In genomic region chr1:223838125-223838854, GRCh38 we compare ENCODE assay signal across 21 cellular contexts. TPM values are rescaled to one million over a fixed set of nuclear protein-coding genes. Genes with fewer than 3 reads are reported as not detected.
DNase-seq lines count a peak whose midpoint lies in the region; ATAC-seq, FAIRE-seq and TF ChIP-seq lines count a peak whose summit lies in the region.
"Had no signal": no experiment of that assay in that cellular context is flagged by ENCODE, and none has a peak within 500 bp of the region (broad histone marks: within the 10 kb centered on the region; RNA-seq: fewer than 3 reads in every experiment).

No MANE protein-coding gene starts in this region.

- no peaks in the 10 kb centered on the region for H3K9me3 ChIP-seq in ascending aorta
- H3K9me3 ChIP-seq: heart left ventricle, tibial nerve had no signal

- POLR2A ChIA-PET in activated CD4-positive, alpha-beta memory T cell treated with anti-CD3 and anti-CD28 coated beads for 36 hours (lab: Charles Lee), result interaction anchor here (8.2 kb wide), 1 partner anchor 8 kb away, joined by 119 read pairs; the partner anchor contains the start of gene TP53BP2
- POLR2A ChIA-PET in activated CD4-positive, alpha-beta memory T cell treated with anti-CD3 and anti-CD28 coated beads, Interleukin-2, amount 10 ng/mL, durations not matched to agents 7 days and 5 days (lab: Charles Lee), result interaction anchor here (6.3 kb wide), 1 partner anchor 7 kb away, joined by 96 read pairs; the partner anchor contains the start of gene TP53BP2

- H3K9me3 Mint-ChIP-seq in activated CD4-positive, alpha-beta memory T cell treated with anti-CD3 and anti-CD28 coated beads for 36 hours, result no peaks in the 10 kb centered on the region
- H3K9me3 Mint-ChIP-seq in activated CD4-positive, alpha-beta memory T cell treated with anti-CD3 and anti-CD28 coated beads, Interleukin-2, amount 10 ng/mL, durations not matched to agents 7 days and 5 days, result no peaks in the 10 kb centered on the region
- H3K9me3 Mint-ChIP-seq in nephron progenitor cell, result peaks cover 7% of the 10 kb centered on the region
- H3K9me3 Mint-ChIP-seq: activated T-helper 2 cell treated with anti-CD3 and anti-CD28 coated beads, Interferon-gamma antibody, Interleukin-2, Interleukin-4, amounts not matched to agents 10 μg/mL and 5 μg/mL and 100 μg/mL, durations not matched to agents 14 hours and 24 hours and 36 hours had no signal

- no peaks in the 10 kb centered on the region for H3K27me3 Mint-ChIP-seq in activated CD4-positive, alpha-beta memory T cell treated with anti-CD3 and anti-CD28 coated beads for 36 hours
- H3K27me3 Mint-ChIP-seq in activated CD4-positive, alpha-beta memory T cell treated with anti-CD3 and anti-CD28 coated beads, Interleukin-2, amount 10 ng/mL, durations not matched to agents 7 days and 5 days, result peaks cover 1% of the 10 kb centered on the region
- no peaks in the 10 kb centered on the region for H3K27me3 Mint-ChIP-seq in nephron progenitor cell (ENCODE audit: low read depth, poor library complexity)

- H3K27ac Mint-ChIP-seq in activated CD4-positive, alpha-beta memory T cell treated with anti-CD3 and anti-CD28 coated beads for 36 hours, result peak overlapping the region; percentile 28
- no peak overlapping the region for H3K27ac Mint-ChIP-seq in activated CD4-positive, alpha-beta memory T cell treated with anti-CD3 and anti-CD28 coated beads, Interleukin-2, amount 10 ng/mL, durations not matched to agents 7 days and 5 days
- H3K27ac Mint-ChIP-seq in nephron progenitor cell, result peak overlapping the region; percentile 34
- H3K27ac Mint-ChIP-seq: activated T-helper 2 cell treated with anti-CD3 and anti-CD28 coated beads, Interferon-gamma antibody, Interleukin-2, Interleukin-4, amounts not matched to agents 10 μg/mL and 5 μg/mL and 100 μg/mL, durations not matched to agents 14 hours and 24 hours and 36 hours had no signal

- peak overlapping the region; percentile 71 to 76 for H3K27ac ChIP-seq in ascending aorta
- H3K27ac ChIP-seq: tibial nerve had no signal

- CTCF ChIA-PET in activated CD4-positive, alpha-beta memory T cell treated with anti-CD3 and anti-CD28 coated beads for 36 hours (lab: Charles Lee), result no interaction called here
- CTCF ChIA-PET in activated CD4-positive, alpha-beta memory T cell treated with anti-CD3 and anti-CD28 coated beads, Interleukin-2, amount 10 ng/mL, durations not matched to agents 7 days and 5 days (lab: Charles Lee), result interaction anchor here (1.0 kb wide), 1 partner anchor 8 kb away, joined by 3 read pairs; no protein-coding TSS in a partner anchor

- peaks cover 23 to 58% of the 10 kb centered on the region in 2 donors for H3K4me1 ChIP-seq in ascending aorta

- H3K27me3 ChIP-seq in ascending aorta, result no peaks in the 10 kb centered on the region
- H3K27me3 ChIP-seq: heart left ventricle, tibial nerve had no signal

- peaks cover 44% of the 10 kb centered on the region for H3K4me1 Mint-ChIP-seq in activated CD4-positive, alpha-beta memory T cell treated with anti-CD3 and anti-CD28 coated beads for 36 hours (ENCODE audit: low read depth)
- H3K4me1 Mint-ChIP-seq in activated CD4-positive, alpha-beta memory T cell treated with anti-CD3 and anti-CD28 coated beads, Interleukin-2, amount 10 ng/mL, durations not matched to agents 7 days and 5 days, result peaks cover 31% of the 10 kb centered on the region
- peaks cover 18% of the 10 kb centered on the region for H3K4me1 Mint-ChIP-seq in nephron progenitor cell

- FAIRE-seq in D721Med (lab: Jason Lieb, UNC), result peak; percentile 25
- FAIRE-seq: A204.1 had no signal

- ATAC-seq in GM21529 (IDR thresholded peaks at IDR 0.05; ENCODE audit: unreplicated experiment), result no peak
- ATAC-seq: heart left ventricle had no signal

- no peak overlapping the region for H3K4me3 Mint-ChIP-seq in activated CD4-positive, alpha-beta memory T cell treated with anti-CD3 and anti-CD28 coated beads for 36 hours
- H3K4me3 Mint-ChIP-seq in activated CD4-positive, alpha-beta memory T cell treated with anti-CD3 and anti-CD28 coated beads, Interleukin-2, amount 10 ng/mL, durations not matched to agents 7 days and 5 days, result no peak overlapping the region
- H3K4me3 Mint-ChIP-seq in nephron progenitor cell, result peak overlapping the region; percentile 53

- peaks cover 3% of the 10 kb centered on the region for H3K36me3 Mint-ChIP-seq in activated CD4-positive, alpha-beta memory T cell treated with anti-CD3 and anti-CD28 coated beads for 36 hours
- H3K36me3 Mint-ChIP-seq in activated CD4-positive, alpha-beta memory T cell treated with anti-CD3 and anti-CD28 coated beads, Interleukin-2, amount 10 ng/mL, durations not matched to agents 7 days and 5 days (ENCODE audit: low read depth), result peaks cover 7% of the 10 kb centered on the region
- H3K36me3 Mint-ChIP-seq in nephron progenitor cell (ENCODE audit: low read depth), result peaks cover 13% of the 10 kb centered on the region

- DNase-seq in activated CD4-positive, alpha-beta memory T cell treated with anti-CD3 and anti-CD28 coated beads for 36 hours, result no peak
- DNase-seq in activated CD4-positive, alpha-beta memory T cell treated with anti-CD3 and anti-CD28 coated beads, Interleukin-2, amount 10 ng/mL, durations not matched to agents 7 days and 5 days, result no peak
- DNase-seq in D721Med (ENCODE audit: insufficient read length, low spot score), result no peak
- no peak for DNase-seq in ascending aorta (ENCODE audit: low spot score in 2 of 2)
- no peak for DNase-seq in nephron progenitor cell
- no peak for DNase-seq in posterior cingulate gyrus
- DNase-seq in stimulated activated CD4-positive, alpha-beta T cell treated with anti-CD3 and anti-CD28 coated beads, Interleukin-1b, Interleukin-23, amount 100 ng/mL, for 48 hours, result no peak
- DNase-seq: activated CD4-positive, alpha-beta T cell treated with anti-CD3 and anti-CD28 coated beads, Interleukin-2, amount 50 U/mL, for 4 hours; amniotic stem cell; C1 segment of cervical spinal cord; heart left ventricle; NCI-H1048; NCI-H2107; NCI-H510A treated with DMSO at 0.1 percent for 48 hours; stimulated activated CD4-positive, alpha-beta T cell treated with anti-CD3 and anti-CD28 coated beads, Interleukin-15, amount 100 ng/mL, for 24 hours; stimulated activated naive CD4-positive, alpha-beta T cell had no signal

- no peak overlapping the region for H3K4me3 ChIP-seq in ascending aorta
- H3K4me3 ChIP-seq: heart left ventricle, lung, tibial nerve had no signal

- H3K36me3 ChIP-seq in ascending aorta, result no peaks in the 10 kb centered on the region
- H3K36me3 ChIP-seq: heart left ventricle, tibial nerve had no signal

- intact Hi-C loops in activated CD4-positive, alpha-beta memory T cell treated with anti-CD3 and anti-CD28 coated beads for 36 hours (cut with micrococcal nuclease), result loop anchor here (10.0 kb wide), 1 partner anchor 1607 kb away; no protein-coding TSS in a partner anchor
- intact Hi-C loops in ascending aorta (cut with DNase I) (no loop called here), posterior cingulate gyrus (cut with DNase I) (no loop called here)

- TF ChIP-seq CTCF in D721Med (IDR thresholded peaks at IDR 0.05; ENCODE audit: insufficient read depth, missing control alignments) (no peak), ascending aorta (IDR thresholded peaks at IDR 0.05) (no peak), nephron progenitor cell (IDR thresholded peaks at IDR 0.05) (no peak)

RNA-seq across cellular contexts. Expression of gene TP53BP2, which starts 7.5 kb away (rescaled TPM):
- total RNA-seq in activated CD4-positive, alpha-beta memory T cell treated with anti-CD3 and anti-CD28 coated beads for 36 hours, result 10 to 100 TPM; 56.0 to 58.7 TPM
- total RNA-seq in activated CD4-positive, alpha-beta memory T cell treated with anti-CD3 and anti-CD28 coated beads, Interleukin-2, amount 10 ng/mL, durations not matched to agents 7 days and 5 days, result 10 to 100 TPM; 34.4 to 36.0 TPM
- 162 TPM for total RNA-seq in ascending aorta
